ENCODE assay signal across 17 cellular contexts in the genomic region with DNA sequence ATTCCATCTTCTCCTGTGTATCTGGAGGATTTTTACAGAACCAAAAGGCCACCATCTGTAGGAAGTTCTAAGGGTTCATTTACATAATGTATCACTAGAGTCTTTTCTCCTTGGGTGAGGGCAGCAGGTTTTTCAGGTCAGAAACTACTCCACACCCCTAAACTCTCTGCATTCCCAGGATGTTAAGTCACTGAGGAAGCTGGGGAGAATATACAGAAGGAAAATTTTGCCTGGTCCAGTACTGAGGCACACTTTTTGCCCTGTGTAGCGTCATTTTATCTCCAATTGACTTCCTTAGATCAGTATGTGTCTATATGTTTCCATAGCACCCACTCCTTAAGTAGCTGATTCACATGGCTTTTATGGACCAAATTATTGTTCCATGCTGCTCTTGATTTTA. TPM values are rescaled to one million over a fixed set of nuclear protein-coding genes. Genes with fewer than 3 reads are reported as not detected.
DNase-seq lines count a peak whose midpoint lies in the region; ATAC-seq and TF ChIP-seq lines count a peak whose summit lies in the region.
"Had no signal": no experiment of that assay in that cellular context is flagged by ENCODE, and none has a peak within 500 bp of the region (broad histone marks: within the 10 kb centered on the region; RNA-seq: fewer than 3 reads in every experiment).

No MANE protein-coding gene starts in this region.

- H3K4me2 ChIP-seq in GM23248 (ENCODE audit: unreplicated experiment) (no peak overlapping the region), PC-9 (peak overlapping the region; percentile 65), smooth muscle cell (no peak overlapping the region)

- CTCF ChIA-PET in PC-9 (lab: Charles Lee), result no interaction called here

- ATAC-seq in GM21367 (IDR thresholded peaks at IDR 0.05; ENCODE audit: unreplicated experiment) (no peak), HG03354 (IDR thresholded peaks at IDR 0.05; ENCODE audit: poor library complexity, severe bottlenecking, unreplicated experiment) (no peak)
- ATAC-seq: GM12878 had no signal

- POLR2A ChIA-PET in PC-9 (lab: Charles Lee; ENCODE audit: unreplicated experiment), result interaction anchor here (0.6 kb wide), 1 partner anchor 17 kb away, joined by 3 read pairs; the partner anchor contains the start of gene XKRX

- H4K20me1 ChIP-seq in GM23248 (ENCODE audit: insufficient read depth), result no peaks in the 10 kb centered on the region
- no peaks in the 10 kb centered on the region for H4K20me1 ChIP-seq in PC-9 (ENCODE audit: insufficient read depth)
- H4K20me1 ChIP-seq in smooth muscle cell (ENCODE audit: low read depth), result no peaks in the 10 kb centered on the region

- H3K27me3 ChIP-seq in GM23248 (replicated peaks; ENCODE audit: insufficient read depth) (no peaks in the 10 kb centered on the region), PC-9 (ENCODE audit: insufficient read depth, low read depth) (no peaks in the 10 kb centered on the region), smooth muscle cell (ENCODE audit: low read depth) (no peaks in the 10 kb centered on the region)
- H3K27me3 ChIP-seq: BE2C had no signal

- no peak overlapping the region for H3K27ac ChIP-seq in GM23248
- H3K27ac ChIP-seq in PC-9, result peak overlapping the region; percentile 80
- peak overlapping the region; percentile 75 for H3K27ac ChIP-seq in epithelial cell of prostate
- peak overlapping the region; percentile 44 for H3K27ac ChIP-seq in smooth muscle cell (ENCODE audit: low read depth)

- no peaks in the 10 kb centered on the region for H3K9me2 ChIP-seq in GM23248 (ENCODE audit: insufficient read depth)
- no peaks in the 10 kb centered on the region; the same call in 1 of the 2 replicates for H3K9me2 ChIP-seq in PC-9 (ENCODE audit: insufficient read depth)

- TF ChIP-seq CTCF in PC-9 (conservative IDR thresholded peaks at IDR 0.05) (no peak), smooth muscle cell (IDR thresholded peaks at IDR 0.05; ENCODE audit: borderline replicate concordance, insufficient read depth, poor library complexity, severe bottlenecking) (no peak)

- no peak overlapping the region for H3K4me3 ChIP-seq in GM23248
- no peak overlapping the region; the same call in 1 of the 2 replicates for H3K4me3 ChIP-seq in PC-9
- no peak overlapping the region for H3K4me3 ChIP-seq in smooth muscle cell
- H3K4me3 ChIP-seq: GM12878 had no signal

- no peak overlapping the region for H3K9ac ChIP-seq in GM23248
- no peak overlapping the region for H3K9ac ChIP-seq in smooth muscle cell (ENCODE audit: low read depth)

- BruUV-seq in PC-9 (replicated peaks; lab: Mats Ljungman, UMichigan), result no TSS peak

- H3F3A ChIP-seq in GM23248 (ENCODE audit: insufficient read depth), result no peaks in the 10 kb centered on the region
- H3F3A ChIP-seq in PC-9 (ENCODE audit: insufficient read depth, low read depth), result peaks cover 16% of the 10 kb centered on the region
- H3F3A ChIP-seq in smooth muscle cell (ENCODE audit: low read depth), result no peaks in the 10 kb centered on the region

- DNase-seq in GM23248 (peak; percentile 1), PC-9 (peak; percentile 43 to 91), epithelial cell of prostate (ENCODE audit: low read depth, low spot score) (no peak), smooth muscle cell (lab: John Stamatoyannopoulos, UW; ENCODE audit: unreplicated experiment) (no peak), HT-29 (ENCODE audit: low spot score) (no peak)
- DNase-seq: BE2C, MV-4-11, NCI-H1417 treated with DMSO at 0.1 percent for 48 hours, NCI-H2029, NCI-H2171 treated with DMSO at 0.1 percent for 48 hours, NCI-H510A treated with DMSO at 0.1 percent for 48 hours had no signal

- H2AFZ ChIP-seq in GM23248 (no peak overlapping the region), PC-9 (no peak overlapping the region), smooth muscle cell (ENCODE audit: low read depth) (no peak overlapping the region)

- no peaks in the 10 kb centered on the region for H3K9me3 ChIP-seq in GM23248 (ENCODE audit: low read depth)
- H3K9me3 ChIP-seq in PC-9 (ENCODE audit: insufficient read depth, low read depth), result no peaks in the 10 kb centered on the region
- H3K9me3 ChIP-seq in smooth muscle cell (replicated peaks; ENCODE audit: low read depth), result no peaks in the 10 kb centered on the region
- H3K9me3 ChIP-seq: BE2C had no signal

- WGBS in GM23248 (ENCODE audit: low coverage in 1 of 2, low lambda C conversion rate in 2 of 2, missing lambda C conversion rate in 2 of 2), 2 experiments, result 100% methylated on average over 1 of the region's 1 CpG
- 24% methylated on average over 1 of the region's 1 CpG for WGBS in smooth muscle cell (ENCODE audit: low lambda C conversion rate)

- intact Hi-C loops in PC-9 (cut with micrococcal nuclease; ENCODE audit: unreplicated experiment), result loop anchor here (5.0 kb wide), 1 partner anchor 81 kb away; no protein-coding TSS in a partner anchor

- in situ Hi-C loops in GM23248 (cut with MboI), result no loop called here

- no peaks in the 10 kb centered on the region for H3K79me2 ChIP-seq in GM23248 (ENCODE audit: insufficient read depth)
- H3K79me2 ChIP-seq in PC-9 (ENCODE audit: low read depth), result no peaks in the 10 kb centered on the region
- H3K79me2 ChIP-seq in smooth muscle cell (ENCODE audit: low read depth), result no peaks in the 10 kb centered on the region

- H3K36me3 ChIP-seq in GM23248 (ENCODE audit: low read depth), result no peaks in the 10 kb centered on the region
- H3K36me3 ChIP-seq in PC-9 (ENCODE audit: low read depth), result no peaks in the 10 kb centered on the region
- no peaks in the 10 kb centered on the region for H3K36me3 ChIP-seq in smooth muscle cell (ENCODE audit: low read depth)
- H3K36me3 ChIP-seq: BE2C had no signal

- H3K4me1 ChIP-seq in GM23248 (ENCODE audit: insufficient read depth), result peaks cover 9% of the 10 kb centered on the region; the same call in 1 of the 2 replicates
- peaks cover 26% of the 10 kb centered on the region for H3K4me1 ChIP-seq in PC-9 (replicated peaks; ENCODE audit: insufficient read depth)
- no peaks in the 10 kb centered on the region for H3K4me1 ChIP-seq in smooth muscle cell (ENCODE audit: low read depth)
- H3K4me1 ChIP-seq: BE2C had no signal

RNA-seq across cellular contexts. Expression of gene XKRX, which starts 17.0 kb away (rescaled TPM):
- total RNA-seq in GM23248 (2014; rRNA removed; shearing (Covaris generic)), result not detected in 2 replicates
- polyA plus RNA-seq in GM23248 (2016; fragmentation: Nextera tagmentation; extraction: Ambion mirVana) (not detected in 2 replicates), smooth muscle cell (not detected in 2 replicates)
- total RNA-seq in PC-9 (2021) (1.2 and 1.4 TPM in 2 replicates), smooth muscle cell (0.72 and 2.2 TPM in 2 replicates)
- total RNA-seq in HT-29 (2014; rRNA removed; shearing (Covaris generic)), result 2.7 and 4.6 TPM in 2 replicates

RNA-seq across cellular contexts. Expression of gene NOX1, which starts 37.6 kb away (rescaled TPM):
- not detected in 2 replicates for total RNA-seq in GM23248 (2014; rRNA removed; shearing (Covaris generic))
- polyA plus RNA-seq in GM23248 (2016; fragmentation: Nextera tagmentation; extraction: Ambion mirVana), result 0.16 and 0.18 TPM in 2 replicates
- total RNA-seq in PC-9 (2021), result not detected in 2 replicates
- total RNA-seq in smooth muscle cell, result not detected in 2 replicates
- polyA plus RNA-seq in smooth muscle cell, result 0.35 TPM in 1 of 2 replicates, not detected in the other
- total RNA-seq in HT-29 (2014; rRNA removed; shearing (Covaris generic)), result 14.6 and 17.7 TPM in 2 replicates
- total RNA-seq: GM12878, H1, LHCN-M2 had no signal
- polyA plus RNA-seq: H1, IgD-negative memory B cell had no signal

RNA-seq across cellular contexts. Expression of gene ARL13A, which starts 57.8 kb away (rescaled TPM):
- not detected in 2 replicates for total RNA-seq in GM23248 (2014; rRNA removed; shearing (Covaris generic))
- polyA plus RNA-seq in GM23248 (2016; fragmentation: Nextera tagmentation; extraction: Ambion mirVana) (not detected in 2 replicates), smooth muscle cell (not detected in 2 replicates)
- total RNA-seq in PC-9 (2021) (not detected in 2 replicates), smooth muscle cell (not detected in 2 replicates)
- total RNA-seq in HT-29 (2014; rRNA removed; shearing (Covaris generic)), result not detected in 2 replicates
- total RNA-seq: GM12878, H1, LHCN-M2 had no signal
- polyA plus RNA-seq: GM12878, H1, IgD-negative memory B cell had no signal

Comparison
In these comparisons a context has a peak if more than half of its experiments do, and no peak if none do; other contexts are left out.
1. DNase-seq: peak in GM23248 (single experiment) and PC-9 (2 of 2); none in epithelial cell of prostate (single experiment), smooth muscle cell (single experiment) and HT-29 (single experiment).
2. RNA of gene NOX1, which starts 37.6 kb away (total RNA-seq): 14.6 to 17.7 TPM in HT-29; not detected in GM23248, not detected in PC-9 and not detected in smooth muscle cell; every median in the first group is over 10 times any median in the second.